ENCODE assay signal across 1 cellular context in the genomic region with DNA sequence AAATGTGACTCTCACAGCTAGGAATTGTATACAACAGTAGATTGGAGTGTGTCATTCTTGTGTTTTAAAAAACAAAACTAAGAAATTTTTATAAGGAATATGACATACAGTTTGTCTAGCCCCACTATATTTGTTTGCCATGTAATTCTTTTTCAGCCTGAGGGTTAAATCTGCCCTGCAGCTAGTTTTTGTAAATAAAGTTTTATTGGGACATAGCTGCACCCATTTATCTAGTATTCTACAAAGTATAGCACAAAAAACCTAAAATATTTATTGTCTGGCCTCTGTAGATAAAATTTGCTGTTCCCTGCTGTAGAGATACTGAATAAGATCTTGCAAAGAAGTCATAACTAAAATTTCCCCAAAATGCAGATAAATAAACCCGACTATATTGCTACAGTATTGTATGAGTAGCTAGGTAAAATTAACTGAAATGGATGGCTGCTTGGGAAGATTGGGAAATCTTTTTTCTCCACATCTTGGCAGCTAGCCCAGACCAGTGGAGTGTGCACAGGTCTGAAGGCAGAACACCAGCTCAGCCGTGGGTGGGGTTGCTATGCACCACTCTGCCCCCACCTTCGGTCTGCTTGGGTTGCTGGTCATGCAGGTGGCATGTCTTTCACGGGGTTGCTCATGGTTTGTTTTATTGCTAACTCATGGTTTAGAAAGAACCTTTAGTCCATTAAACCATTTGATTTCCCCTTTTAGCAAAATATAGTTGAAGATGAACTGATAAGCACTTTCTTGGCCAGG.
TF ChIP-seq lines count a peak whose summit lies in the region.

No MANE protein-coding gene starts in this region.

TF ChIP-seq in HEK293, 187 proteins besides CTCF, POLR2A, EP300 and RAD21 (continued from another document):
- TF ChIP-seq, protein P1, sequence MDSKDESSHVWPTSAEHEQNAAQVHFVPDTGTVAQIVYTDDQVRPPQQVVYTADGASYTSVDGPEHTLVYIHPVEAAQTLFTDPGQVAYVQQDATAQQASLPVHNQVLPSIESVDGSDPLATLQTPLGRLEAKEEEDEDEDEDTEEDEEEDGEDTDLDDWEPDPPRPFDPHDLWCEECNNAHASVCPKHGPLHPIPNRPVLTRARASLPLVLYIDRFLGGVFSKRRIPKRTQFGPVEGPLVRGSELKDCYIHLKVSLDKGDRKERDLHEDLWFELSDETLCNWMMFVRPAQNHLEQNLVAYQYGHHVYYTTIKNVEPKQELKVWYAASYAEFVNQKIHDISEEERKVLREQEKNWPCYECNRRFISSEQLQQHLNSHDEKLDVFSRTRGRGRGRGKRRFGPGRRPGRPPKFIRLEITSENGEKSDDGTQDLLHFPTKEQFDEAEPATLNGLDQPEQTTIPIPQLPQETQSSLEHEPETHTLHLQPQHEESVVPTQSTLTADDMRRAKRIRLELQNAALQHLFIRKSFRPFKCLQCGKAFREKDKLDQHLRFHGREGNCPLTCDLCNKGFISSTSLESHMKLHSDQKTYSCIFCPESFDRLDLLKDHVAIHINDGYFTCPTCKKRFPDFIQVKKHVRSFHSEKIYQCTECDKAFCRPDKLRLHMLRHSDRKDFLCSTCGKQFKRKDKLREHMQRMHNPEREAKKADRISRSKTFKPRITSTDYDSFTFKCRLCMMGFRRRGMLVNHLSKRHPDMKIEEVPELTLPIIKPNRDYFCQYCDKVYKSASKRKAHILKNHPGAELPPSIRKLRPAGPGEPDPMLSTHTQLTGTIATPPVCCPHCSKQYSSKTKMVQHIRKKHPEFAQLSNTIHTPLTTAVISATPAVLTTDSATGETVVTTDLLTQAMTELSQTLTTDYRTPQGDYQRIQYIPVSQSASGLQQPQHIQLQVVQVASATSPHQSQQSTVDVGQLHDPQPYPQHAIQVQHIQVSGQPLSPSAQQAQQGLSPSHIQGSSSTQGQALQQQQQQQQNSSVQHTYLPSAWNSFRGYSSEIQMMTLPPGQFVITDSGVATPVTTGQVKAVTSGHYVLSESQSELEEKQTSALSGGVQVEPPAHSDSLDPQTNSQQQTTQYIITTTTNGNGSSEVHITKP (tag by site-specific recombination; IDR thresholded peaks at IDR 0.05): peak; percentile 22; the same call in 1 of the 2 replicates
